ENCODE assay signal across 20 cellular contexts in genomic region chr4:108006361-108006760, GRCh38. TPM values are rescaled to one million over a fixed set of nuclear protein-coding genes. Genes with fewer than 3 reads are reported as not detected.
DNase-seq lines count a peak whose midpoint lies in the region; ATAC-seq, FAIRE-seq and TF ChIP-seq lines count a peak whose summit lies in the region.
"Had no signal": no experiment of that assay in that cellular context is flagged by ENCODE, and none has a peak within 500 bp of the region (broad histone marks: within the 10 kb centered on the region; RNA-seq: fewer than 3 reads in every experiment).

No MANE protein-coding gene starts in this region.

- ATAC-seq in Right ventricle myocardium superior (ENCODE audit: poor library complexity) (no peak), mucosa of descending colon (no peak), GM21528 (IDR thresholded peaks at IDR 0.05; ENCODE audit: low FRiP score, unreplicated experiment) (no peak)
- peak; percentile 49 for ATAC-seq in stimulated activated naive CD8-positive, alpha-beta T cell treated with anti-CD3 and anti-CD28 coated beads, Interleukin-15, Interleukin-2, amounts not matched to agents 100 U/mL and 50 U/mL, for 24 hours

- FAIRE-seq in kidney (lab: Jason Lieb, UNC), result no peak
- FAIRE-seq: GM12891 had no signal

- H3K27ac ChIP-seq in left ventricle myocardium inferior (replicated peaks) (peak overlapping the region; percentile 43), kidney (ENCODE audit: low read depth in 2 of 2, low read length in 2 of 2) (peak overlapping the region in 1 of 2 donors; percentile 33)

- H3K4me1 ChIP-seq in left ventricle myocardium inferior (peaks cover 81% of the 10 kb centered on the region), kidney (ENCODE audit: control insufficient read depth in 1 of 2, insufficient read depth in 1 of 2, low read depth in 1 of 2, low read length in 2 of 2) (peaks cover 3 to 4% of the 10 kb centered on the region in 2 donors), mucosa of descending colon (ENCODE audit: low read depth) (no peaks in the 10 kb centered on the region)

- no peak for TF ChIP-seq CTCF in left ventricle myocardium inferior (IDR thresholded peaks at IDR 0.05; ENCODE audit: borderline replicate concordance)
- no peak for TF ChIP-seq CTCF in kidney (IDR thresholded peaks at IDR 0.05; ENCODE audit: borderline replicate concordance, extremely low read depth, insufficient read depth)
- no peak for TF ChIP-seq CTCF in mucosa of descending colon (IDR thresholded peaks at IDR 0.05)

- H3K9me3 ChIP-seq in left ventricle myocardium inferior (replicated peaks), result no peaks in the 10 kb centered on the region
- H3K9me3 ChIP-seq in kidney (ENCODE audit: control insufficient read depth in 1 of 2, low read length in 2 of 2), result no peaks in the 10 kb centered on the region
- no peaks in the 10 kb centered on the region for H3K9me3 ChIP-seq in mucosa of descending colon

- intact Hi-C loops in left ventricle myocardium inferior (cut with micrococcal nuclease), result no loop called here
- intact Hi-C loops in Right ventricle myocardium superior (cut with DNase I), result no loop called here
- intact Hi-C loops in kidney (cut with DNase I), result no loop called here
- intact Hi-C loops in mucosa of descending colon (cut with DNase I, micrococcal nuclease), result no loop called here

- no peak overlapping the region for H3K9ac ChIP-seq in kidney (ENCODE audit: low read length in 2 of 2)

- H3K36me3 ChIP-seq in left ventricle myocardium inferior (peaks cover 14% of the 10 kb centered on the region), kidney (ENCODE audit: control insufficient read depth in 1 of 2, insufficient read depth in 2 of 2, low read length in 2 of 2) (peaks cover 1 to 6% of the 10 kb centered on the region in 2 donors), mucosa of descending colon (ENCODE audit: low read depth) (no peaks in the 10 kb centered on the region)

- no peaks in the 10 kb centered on the region for H3K27me3 ChIP-seq in left ventricle myocardium inferior (ENCODE audit: low read depth)

- H3K4me3 ChIP-seq in left ventricle myocardium inferior (no peak overlapping the region), kidney (ENCODE audit: low read length in 2 of 2) (peak overlapping the region; percentile 25 to 51), mucosa of descending colon (no peak overlapping the region)

- DNase-seq in left ventricle myocardium inferior, result no peak
- no peak for DNase-seq in Right ventricle myocardium superior
- DNase-seq in M059J (ENCODE audit: low read depth), result peak; percentile 12
- DNase-seq in kidney, result no peak
- DNase-seq in stimulated activated naive CD8-positive, alpha-beta T cell treated with anti-CD3 and anti-CD28 coated beads, Interleukin-15, Interleukin-2, amounts not matched to agents 100 U/mL and 50 U/mL, for 24 hours, result no peak
- no peak for DNase-seq in activated effector memory CD4-positive, alpha-beta T cell treated with Interleukin-2 at 50 U/mL for 16 hours
- no peak for DNase-seq in mucosa of descending colon
- DNase-seq: AML-193, GF-D8, H9, IMR-90, Kasumi-1, NCI-H1417 treated with DMSO at 0.1 percent for 48 hours, NCI-H1930, NCI-H446, NCI-H69, OCI-M1, RPMI8226 had no signal

RNA-seq across cellular contexts. Expression of gene HADH, which starts 16.7 kb away (rescaled TPM):
- total RNA-seq in left ventricle myocardium inferior, result 238 TPM
- 249 TPM for total RNA-seq in Right ventricle myocardium superior
- 11.2 and 15.9 TPM in 2 replicates for total RNA-seq in M059J (2014; rRNA removed; shearing (Covaris generic))
- total RNA-seq in kidney, result 31.4 TPM
- polyA plus RNA-seq in kidney (ENCODE audit: insufficient read depth, low read depth, low replicate concordance), result 126 TPM
- total RNA-seq in mucosa of descending colon, result 100 to 1,000 TPM in 2 of 3 donors, 10 to 100 TPM in 1; 76.7 to 151 (median 103) TPM

Comparison
In these comparisons a context has a peak if more than half of its experiments do, and no peak if none do; other contexts are left out.
1. H3K4me3 ChIP-seq: peak in kidney (2 of 2); none in left ventricle myocardium inferior (single experiment) and mucosa of descending colon (single experiment).